1 cellular context compared by ENCODE assay signal in the genomic region with DNA sequence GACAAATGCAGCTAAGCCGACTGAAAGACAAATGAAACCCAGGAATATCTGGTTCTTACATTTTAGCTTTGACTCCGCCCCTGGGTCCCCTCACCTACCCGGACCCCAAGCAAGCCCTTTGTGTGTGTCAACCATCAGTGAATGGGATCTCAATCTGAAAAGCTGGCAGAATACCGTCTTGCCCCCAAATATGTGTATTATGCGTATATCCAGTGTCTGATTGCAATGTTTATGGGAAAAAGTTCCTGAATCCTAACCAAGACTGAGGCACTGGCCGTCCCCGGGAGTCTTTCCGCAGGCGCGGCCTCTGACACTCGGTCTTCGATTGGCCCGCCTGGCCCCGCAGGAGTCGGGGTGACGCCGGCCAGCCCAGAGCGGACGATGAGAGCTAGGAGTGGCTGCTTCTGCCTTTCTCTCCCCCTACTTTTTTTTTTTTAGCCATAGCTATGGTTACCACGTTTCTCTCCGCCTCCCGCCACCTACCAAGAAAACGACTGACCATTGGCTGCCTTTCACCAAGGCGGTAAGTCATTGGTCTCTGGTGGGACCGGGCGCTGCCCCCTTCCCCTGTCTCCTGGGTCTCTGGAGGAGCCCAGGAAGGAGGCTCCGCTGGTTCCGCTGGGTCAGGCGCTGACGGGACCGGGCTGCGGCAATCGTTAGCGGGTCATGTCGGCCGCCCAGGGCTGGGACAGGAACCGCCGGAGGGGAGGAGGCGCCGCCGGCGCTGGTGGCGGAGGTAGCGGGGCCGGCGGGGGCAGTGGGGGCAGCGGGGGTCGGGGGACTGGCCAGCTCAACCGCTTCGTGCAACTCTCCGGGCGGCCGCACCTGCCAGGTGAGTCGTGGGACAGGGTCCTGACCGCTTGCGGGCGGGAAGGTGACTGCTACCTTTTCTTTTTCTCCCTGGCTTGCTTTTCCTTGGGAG.
TF ChIP-seq lines count a peak whose summit lies in the region.

Gene KLHDC10 (plus strand): TSS at position 557 of the 922 bp plus-strand sequence. CDS start 110 bp downstream, at position 667.

TF ChIP-seq in GM12878, 131 proteins besides CTCF, POLR2A, EP300 and RAD21 (continued from another document and continues in another):
- TF ChIP-seq MTA2 (IDR thresholded peaks at IDR 0.05; ENCODE audit: low read depth), result peak; percentile 26; the same call in 1 of the 2 replicates
- TF ChIP-seq GABPA (IDR thresholded peaks at IDR 0.05; ENCODE audit: low read depth), result no peak
- no peak for TF ChIP-seq STAT3 (IDR thresholded peaks at IDR 0.05; ENCODE audit: low read depth, low read length)
- peak; percentile 82 to 99 for TF ChIP-seq SRF (IDR thresholded peaks at IDR 0.05; ENCODE audit: low read depth in 2 of 2, low read length in 2 of 2)
- no peak for TF ChIP-seq RCOR1 (conservative IDR thresholded peaks at IDR 0.05; ENCODE audit: low read depth, low read length)
- no peak for TF ChIP-seq PAX8 (IDR thresholded peaks at IDR 0.05)
- peak; percentile 61 for TF ChIP-seq RELA (IDR thresholded peaks at IDR 0.05; ENCODE audit: borderline replicate concordance, partially characterized antibody)
- TF ChIP-seq REST (IDR thresholded peaks at IDR 0.05; ENCODE audit: low read depth, low read length), result 0 out of 2 replicates have a peak, but pooled peaks have one; percentile 10
- peak; percentile 85 for TF ChIP-seq FOS (IDR thresholded peaks at IDR 0.05; ENCODE audit: borderline replicate concordance, extremely low read depth, insufficient read length)
- no peak for TF ChIP-seq BRCA1 (IDR thresholded peaks at IDR 0.05; ENCODE audit: low read depth, low read length)
- TF ChIP-seq TBL1XR1 (IDR thresholded peaks at IDR 0.05; ENCODE audit: low read depth, low read length), result peak; percentile 49; the same call in 1 of the 2 replicates
- TF ChIP-seq MEF2A (IDR thresholded peaks at IDR 0.05; ENCODE audit: insufficient read depth, low read depth, low read length), result 0 out of 2 replicates have a peak, but pooled peaks have one; percentile 38
- TF ChIP-seq JUND (IDR thresholded peaks at IDR 0.05; ENCODE audit: low read depth, low read length), result peak; percentile 40; the same call in 1 of the 2 replicates
- TF ChIP-seq PRDM15 (CRISPR knock-in tag; IDR thresholded peaks at IDR 0.05), result no peak
- TF ChIP-seq IKZF2 (IDR thresholded peaks at IDR 0.05), result peak; percentile 62 to 66
- no peak for TF ChIP-seq KDM1A (IDR thresholded peaks at IDR 0.05; ENCODE audit: borderline replicate concordance)
- TF ChIP-seq, protein P1, sequence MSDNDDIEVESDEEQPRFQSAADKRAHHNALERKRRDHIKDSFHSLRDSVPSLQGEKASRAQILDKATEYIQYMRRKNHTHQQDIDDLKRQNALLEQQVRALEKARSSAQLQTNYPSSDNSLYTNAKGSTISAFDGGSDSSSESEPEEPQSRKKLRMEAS (IDR thresholded peaks at IDR 0.05; ENCODE audit: low read depth, low read length), result peak; percentile 69; the same call in 1 of the 2 replicates
- peak; percentile 71 to 72; a peak in 3 of 4 replicates for TF ChIP-seq BHLHE40 (IDR thresholded peaks at IDR 0.05; ENCODE audit: borderline replicate concordance in 1 of 2, low read depth in 2 of 2, low read length in 1 of 2)
- TF ChIP-seq NKRF (conservative IDR thresholded peaks at IDR 0.05), result peak; percentile 10; the same call in 1 of the 2 replicates
- TF ChIP-seq RELB (IDR thresholded peaks at IDR 0.05; ENCODE audit: low read depth), result peak; percentile 99
- no peak; the same call in 1 of the 2 replicates for TF ChIP-seq ESRRA (IDR thresholded peaks at IDR 0.05; ENCODE audit: low read length)
- peak; percentile 93 for TF ChIP-seq STAT1 (conservative IDR thresholded peaks at IDR 0.05)
- TF ChIP-seq PKNOX1 (IDR thresholded peaks at IDR 0.05), result peak; percentile 57; the same call in 1 of the 2 replicates
- no peak for TF ChIP-seq ZZZ3 (IDR thresholded peaks at IDR 0.05; ENCODE audit: control insufficient read depth, insufficient read length, low read depth)
- TF ChIP-seq EZH2 (IDR thresholded peaks at IDR 0.05; ENCODE audit: borderline replicate concordance, control insufficient read depth, low read depth, low read length), result no peak
- peak; percentile 100 for TF ChIP-seq MLLT1 (IDR thresholded peaks at IDR 0.05)
- no peak for TF ChIP-seq CHD1 (IDR thresholded peaks at IDR 0.05; ENCODE audit: low read depth, low read length)
- no peak for TF ChIP-seq PBX3 (IDR thresholded peaks at IDR 0.05; ENCODE audit: insufficient replicate concordance, low read depth, low read length)
- TF ChIP-seq CHD4 (IDR thresholded peaks at IDR 0.05), result no peak
- TF ChIP-seq, protein P2, sequence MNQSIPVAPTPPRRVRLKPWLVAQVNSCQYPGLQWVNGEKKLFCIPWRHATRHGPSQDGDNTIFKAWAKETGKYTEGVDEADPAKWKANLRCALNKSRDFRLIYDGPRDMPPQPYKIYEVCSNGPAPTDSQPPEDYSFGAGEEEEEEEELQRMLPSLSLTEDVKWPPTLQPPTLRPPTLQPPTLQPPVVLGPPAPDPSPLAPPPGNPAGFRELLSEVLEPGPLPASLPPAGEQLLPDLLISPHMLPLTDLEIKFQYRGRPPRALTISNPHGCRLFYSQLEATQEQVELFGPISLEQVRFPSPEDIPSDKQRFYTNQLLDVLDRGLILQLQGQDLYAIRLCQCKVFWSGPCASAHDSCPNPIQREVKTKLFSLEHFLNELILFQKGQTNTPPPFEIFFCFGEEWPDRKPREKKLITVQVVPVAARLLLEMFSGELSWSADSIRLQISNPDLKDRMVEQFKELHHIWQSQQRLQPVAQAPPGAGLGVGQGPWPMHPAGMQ (IDR thresholded peaks at IDR 0.05; ENCODE audit: borderline replicate concordance), result no peak
- no peak for TF ChIP-seq ZNF622 (IDR thresholded peaks at IDR 0.05)
- TF ChIP-seq SUPT20H (IDR thresholded peaks at IDR 0.05; ENCODE audit: borderline replicate concordance, control insufficient read depth, low read depth, low read length), result no peak
- TF ChIP-seq KLF5 (IDR thresholded peaks at IDR 0.05; ENCODE audit: partially characterized antibody), result peak; percentile 90
- peak; percentile 95 for TF ChIP-seq BMI1 (IDR thresholded peaks at IDR 0.05; ENCODE audit: borderline replicate concordance)
- TF ChIP-seq MYB (IDR thresholded peaks at IDR 0.05; ENCODE audit: borderline replicate concordance, low read depth, low read length), result no peak
- TF ChIP-seq ZNF207 (IDR thresholded peaks at IDR 0.05; ENCODE audit: borderline replicate concordance), result peak; percentile 82
